Comparison of ENCODE assay signal across 2 cellular contexts in the genomic region with DNA sequence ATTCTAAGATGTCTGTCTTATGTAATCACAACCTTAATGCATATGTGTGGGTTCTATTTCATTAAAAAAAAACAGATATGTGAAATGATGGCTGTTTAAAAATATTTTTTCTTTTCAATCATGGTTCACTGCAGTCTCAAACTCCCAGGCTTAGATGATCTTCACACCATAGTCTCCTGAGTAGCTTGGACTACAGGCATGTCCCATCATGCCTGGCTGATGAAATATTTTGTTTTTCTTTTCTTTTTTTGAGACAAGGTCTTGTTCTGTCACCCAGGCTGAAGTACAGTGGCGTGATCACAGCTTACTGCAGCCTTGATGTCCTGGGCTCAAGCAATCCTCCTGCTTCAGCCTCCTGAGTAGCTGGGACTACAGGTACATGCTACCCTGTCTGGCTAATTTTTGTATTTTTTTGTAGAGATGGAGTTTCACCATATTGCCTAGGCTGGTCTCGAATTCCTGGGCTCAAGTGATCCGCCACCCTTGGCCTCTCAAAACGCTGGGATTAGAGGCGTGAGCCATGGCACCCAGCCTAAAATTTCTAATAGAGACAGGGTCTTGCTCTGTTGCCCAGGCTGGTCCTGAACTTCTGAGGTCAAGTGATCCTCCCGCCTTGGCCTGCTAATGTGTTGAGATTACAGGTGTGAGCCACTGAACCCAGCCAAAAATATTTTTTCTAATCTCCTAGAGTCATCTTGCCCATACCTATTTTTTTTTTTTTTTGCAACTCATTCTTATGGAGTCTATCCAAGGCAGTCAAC.
TF ChIP-seq lines count a peak whose summit lies in the region.

No MANE protein-coding gene starts in this region.

TF ChIP-seq in SK-N-SH, 30 proteins besides CTCF, POLR2A, EP300 and RAD21 (continued from another document):
- TF ChIP-seq, protein P1, sequence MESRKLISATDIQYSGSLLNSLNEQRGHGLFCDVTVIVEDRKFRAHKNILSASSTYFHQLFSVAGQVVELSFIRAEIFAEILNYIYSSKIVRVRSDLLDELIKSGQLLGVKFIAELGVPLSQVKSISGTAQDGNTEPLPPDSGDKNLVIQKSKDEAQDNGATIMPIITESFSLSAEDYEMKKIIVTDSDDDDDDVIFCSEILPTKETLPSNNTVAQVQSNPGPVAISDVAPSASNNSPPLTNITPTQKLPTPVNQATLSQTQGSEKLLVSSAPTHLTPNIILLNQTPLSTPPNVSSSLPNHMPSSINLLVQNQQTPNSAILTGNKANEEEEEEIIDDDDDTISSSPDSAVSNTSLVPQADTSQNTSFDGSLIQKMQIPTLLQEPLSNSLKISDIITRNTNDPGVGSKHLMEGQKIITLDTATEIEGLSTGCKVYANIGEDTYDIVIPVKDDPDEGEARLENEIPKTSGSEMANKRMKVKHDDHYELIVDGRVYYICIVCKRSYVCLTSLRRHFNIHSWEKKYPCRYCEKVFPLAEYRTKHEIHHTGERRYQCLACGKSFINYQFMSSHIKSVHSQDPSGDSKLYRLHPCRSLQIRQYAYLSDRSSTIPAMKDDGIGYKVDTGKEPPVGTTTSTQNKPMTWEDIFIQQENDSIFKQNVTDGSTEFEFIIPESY (IDR thresholded peaks at IDR 0.05; ENCODE audit: borderline replicate concordance, low read depth): no peak
- TF ChIP-seq RCOR1 (IDR thresholded peaks at IDR 0.05; ENCODE audit: low read length): no peak
- no peak for TF ChIP-seq CHD2 (IDR thresholded peaks at IDR 0.05; ENCODE audit: low read length, partially characterized antibody)
- TF ChIP-seq NFIC (IDR thresholded peaks at IDR 0.05; ENCODE audit: borderline replicate concordance): no peak
- no peak for TF ChIP-seq SIN3A (IDR thresholded peaks at IDR 0.05; ENCODE audit: borderline replicate concordance, low read depth, low read length)
- TF ChIP-seq, protein P2, sequence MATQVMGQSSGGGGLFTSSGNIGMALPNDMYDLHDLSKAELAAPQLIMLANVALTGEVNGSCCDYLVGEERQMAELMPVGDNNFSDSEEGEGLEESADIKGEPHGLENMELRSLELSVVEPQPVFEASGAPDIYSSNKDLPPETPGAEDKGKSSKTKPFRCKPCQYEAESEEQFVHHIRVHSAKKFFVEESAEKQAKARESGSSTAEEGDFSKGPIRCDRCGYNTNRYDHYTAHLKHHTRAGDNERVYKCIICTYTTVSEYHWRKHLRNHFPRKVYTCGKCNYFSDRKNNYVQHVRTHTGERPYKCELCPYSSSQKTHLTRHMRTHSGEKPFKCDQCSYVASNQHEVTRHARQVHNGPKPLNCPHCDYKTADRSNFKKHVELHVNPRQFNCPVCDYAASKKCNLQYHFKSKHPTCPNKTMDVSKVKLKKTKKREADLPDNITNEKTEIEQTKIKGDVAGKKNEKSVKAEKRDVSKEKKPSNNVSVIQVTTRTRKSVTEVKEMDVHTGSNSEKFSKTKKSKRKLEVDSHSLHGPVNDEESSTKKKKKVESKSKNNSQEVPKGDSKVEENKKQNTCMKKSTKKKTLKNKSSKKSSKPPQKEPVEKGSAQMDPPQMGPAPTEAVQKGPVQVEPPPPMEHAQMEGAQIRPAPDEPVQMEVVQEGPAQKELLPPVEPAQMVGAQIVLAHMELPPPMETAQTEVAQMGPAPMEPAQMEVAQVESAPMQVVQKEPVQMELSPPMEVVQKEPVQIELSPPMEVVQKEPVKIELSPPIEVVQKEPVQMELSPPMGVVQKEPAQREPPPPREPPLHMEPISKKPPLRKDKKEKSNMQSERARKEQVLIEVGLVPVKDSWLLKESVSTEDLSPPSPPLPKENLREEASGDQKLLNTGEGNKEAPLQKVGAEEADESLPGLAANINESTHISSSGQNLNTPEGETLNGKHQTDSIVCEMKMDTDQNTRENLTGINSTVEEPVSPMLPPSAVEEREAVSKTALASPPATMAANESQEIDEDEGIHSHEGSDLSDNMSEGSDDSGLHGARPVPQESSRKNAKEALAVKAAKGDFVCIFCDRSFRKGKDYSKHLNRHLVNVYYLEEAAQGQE (IDR thresholded peaks at IDR 0.05; ENCODE audit: low read depth, low read length): no peak
- TF ChIP-seq YY1 (IDR thresholded peaks at IDR 0.05; ENCODE audit: low read depth): no peak
- no peak for TF ChIP-seq EZH2phosphoT487 (IDR thresholded peaks at IDR 0.05; ENCODE audit: borderline replicate concordance, low read depth)
- TF ChIP-seq, protein P3, sequence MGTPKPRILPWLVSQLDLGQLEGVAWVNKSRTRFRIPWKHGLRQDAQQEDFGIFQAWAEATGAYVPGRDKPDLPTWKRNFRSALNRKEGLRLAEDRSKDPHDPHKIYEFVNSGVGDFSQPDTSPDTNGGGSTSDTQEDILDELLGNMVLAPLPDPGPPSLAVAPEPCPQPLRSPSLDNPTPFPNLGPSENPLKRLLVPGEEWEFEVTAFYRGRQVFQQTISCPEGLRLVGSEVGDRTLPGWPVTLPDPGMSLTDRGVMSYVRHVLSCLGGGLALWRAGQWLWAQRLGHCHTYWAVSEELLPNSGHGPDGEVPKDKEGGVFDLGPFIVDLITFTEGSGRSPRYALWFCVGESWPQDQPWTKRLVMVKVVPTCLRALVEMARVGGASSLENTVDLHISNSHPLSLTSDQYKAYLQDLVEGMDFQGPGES (IDR thresholded peaks at IDR 0.05; ENCODE audit: low read depth, low read length): no peak
- TF ChIP-seq JUND (IDR thresholded peaks at IDR 0.05): no peak
- TF ChIP-seq ELF1 (IDR thresholded peaks at IDR 0.05): no peak

TF ChIP-seq in SK-N-SH treated with all-trans-retinoic acid at 6 μM for 48 hours, 23 proteins besides CTCF, POLR2A, EP300 and RAD21 (continued from another document):
- TF ChIP-seq, protein P4, sequence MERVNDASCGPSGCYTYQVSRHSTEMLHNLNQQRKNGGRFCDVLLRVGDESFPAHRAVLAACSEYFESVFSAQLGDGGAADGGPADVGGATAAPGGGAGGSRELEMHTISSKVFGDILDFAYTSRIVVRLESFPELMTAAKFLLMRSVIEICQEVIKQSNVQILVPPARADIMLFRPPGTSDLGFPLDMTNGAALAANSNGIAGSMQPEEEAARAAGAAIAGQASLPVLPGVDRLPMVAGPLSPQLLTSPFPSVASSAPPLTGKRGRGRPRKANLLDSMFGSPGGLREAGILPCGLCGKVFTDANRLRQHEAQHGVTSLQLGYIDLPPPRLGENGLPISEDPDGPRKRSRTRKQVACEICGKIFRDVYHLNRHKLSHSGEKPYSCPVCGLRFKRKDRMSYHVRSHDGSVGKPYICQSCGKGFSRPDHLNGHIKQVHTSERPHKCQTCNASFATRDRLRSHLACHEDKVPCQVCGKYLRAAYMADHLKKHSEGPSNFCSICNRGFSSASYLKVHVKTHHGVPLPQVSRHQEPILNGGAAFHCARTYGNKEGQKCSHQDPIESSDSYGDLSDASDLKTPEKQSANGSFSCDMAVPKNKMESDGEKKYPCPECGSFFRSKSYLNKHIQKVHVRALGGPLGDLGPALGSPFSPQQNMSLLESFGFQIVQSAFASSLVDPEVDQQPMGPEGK (CRISPR knock-in tag; IDR thresholded peaks at IDR 0.05; ENCODE audit: borderline replicate concordance): no peak
- no peak for TF ChIP-seq ARNTL (CRISPR knock-in tag; IDR thresholded peaks at IDR 0.05; ENCODE audit: borderline replicate concordance, low read depth)
- TF ChIP-seq TCF4 (CRISPR knock-in tag; IDR thresholded peaks at IDR 0.05; ENCODE audit: borderline replicate concordance): no peak
- no peak for TF ChIP-seq PPARA (CRISPR knock-in tag; IDR thresholded peaks at IDR 0.05; ENCODE audit: borderline replicate concordance)
- TF ChIP-seq ESRRG (CRISPR knock-in tag; IDR thresholded peaks at IDR 0.05): no peak
- TF ChIP-seq, protein P5, sequence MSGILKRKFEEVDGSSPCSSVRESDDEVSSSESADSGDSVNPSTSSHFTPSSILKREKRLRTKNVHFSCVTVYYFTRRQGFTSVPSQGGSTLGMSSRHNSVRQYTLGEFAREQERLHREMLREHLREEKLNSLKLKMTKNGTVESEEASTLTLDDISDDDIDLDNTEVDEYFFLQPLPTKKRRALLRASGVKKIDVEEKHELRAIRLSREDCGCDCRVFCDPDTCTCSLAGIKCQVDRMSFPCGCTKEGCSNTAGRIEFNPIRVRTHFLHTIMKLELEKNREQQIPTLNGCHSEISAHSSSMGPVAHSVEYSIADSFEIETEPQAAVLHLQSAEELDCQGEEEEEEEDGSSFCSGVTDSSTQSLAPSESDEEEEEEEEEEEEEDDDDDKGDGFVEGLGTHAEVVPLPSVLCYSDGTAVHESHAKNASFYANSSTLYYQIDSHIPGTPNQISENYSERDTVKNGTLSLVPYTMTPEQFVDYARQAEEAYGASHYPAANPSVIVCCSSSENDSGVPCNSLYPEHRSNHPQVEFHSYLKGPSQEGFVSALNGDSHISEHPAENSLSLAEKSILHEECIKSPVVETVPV (CRISPR knock-in tag; IDR thresholded peaks at IDR 0.05): no peak
- TF ChIP-seq, protein P6, sequence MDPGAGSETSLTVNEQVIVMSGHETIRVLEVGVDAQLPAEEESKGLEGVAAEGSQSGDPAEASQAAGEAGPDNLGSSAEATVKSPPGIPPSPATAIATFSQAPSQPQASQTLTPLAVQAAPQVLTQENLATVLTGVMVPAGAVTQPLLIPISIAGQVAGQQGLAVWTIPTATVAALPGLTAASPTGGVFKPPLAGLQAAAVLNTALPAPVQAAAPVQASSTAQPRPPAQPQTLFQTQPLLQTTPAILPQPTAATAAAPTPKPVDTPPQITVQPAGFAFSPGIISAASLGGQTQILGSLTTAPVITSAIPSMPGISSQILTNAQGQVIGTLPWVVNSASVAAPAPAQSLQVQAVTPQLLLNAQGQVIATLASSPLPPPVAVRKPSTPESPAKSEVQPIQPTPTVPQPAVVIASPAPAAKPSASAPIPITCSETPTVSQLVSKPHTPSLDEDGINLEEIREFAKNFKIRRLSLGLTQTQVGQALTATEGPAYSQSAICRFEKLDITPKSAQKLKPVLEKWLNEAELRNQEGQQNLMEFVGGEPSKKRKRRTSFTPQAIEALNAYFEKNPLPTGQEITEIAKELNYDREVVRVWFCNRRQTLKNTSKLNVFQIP (CRISPR knock-in tag; IDR thresholded peaks at IDR 0.05; ENCODE audit: borderline replicate concordance, low read depth): no peak
- TF ChIP-seq ZFP3 (CRISPR knock-in tag; IDR thresholded peaks at IDR 0.05): no peak
- no peak for TF ChIP-seq ZNF565 (CRISPR knock-in tag; conservative IDR thresholded peaks at IDR 0.05; ENCODE audit: low read depth)
